In the genomic region with DNA sequence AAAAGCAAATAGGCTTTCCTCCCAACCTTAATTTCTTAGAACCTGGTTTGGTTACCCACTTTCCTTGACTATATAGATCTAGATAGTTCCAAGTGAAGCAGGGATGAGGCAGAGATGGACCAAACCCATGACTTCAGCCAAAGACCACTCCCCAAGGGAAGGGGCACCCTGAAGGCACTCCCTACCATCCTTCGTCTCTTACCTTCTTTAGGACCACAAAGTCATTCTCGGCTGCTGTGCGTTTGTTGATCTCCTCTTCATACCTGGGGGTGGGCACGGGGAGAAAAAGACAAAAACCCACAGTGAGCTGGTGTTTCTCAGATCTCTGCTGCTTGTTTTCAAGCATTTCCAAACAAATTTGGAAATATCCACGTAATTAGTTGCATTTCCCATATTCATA, we compare ENCODE assay signal across 21 cellular contexts. TPM values are rescaled to one million over a fixed set of nuclear protein-coding genes. Genes with fewer than 3 reads are reported as not detected.
A peak's percentile ranks its signal among the peaks of the same experiment; 100 is the strongest.
DNase-seq lines count a peak whose midpoint lies in the region; ATAC-seq and TF ChIP-seq lines count a peak whose summit lies in the region.
"Had no signal": no experiment of that assay in that cellular context is flagged by ENCODE, and none has a peak within 500 bp of the region (broad histone marks: within the 10 kb centered on the region; RNA-seq: fewer than 3 reads in every experiment).

No MANE protein-coding gene starts in this region.

- intact Hi-C loops in spleen (cut with DNase I; ENCODE audit: low total_unique reads) (no loop called here), OCI-LY7 (cut with micrococcal nuclease; ENCODE audit: unreplicated experiment) (no loop called here)

- CTCF ChIA-PET in OCI-LY7 (lab: Charles Lee; ENCODE audit: unreplicated experiment) = no interaction called here

- H3K79me2 ChIP-seq in OCI-LY7 (ENCODE audit: insufficient read depth, low read depth, low read length) = no peaks in the 10 kb centered on the region

- WGBS in esophagus, 2 donors = 67 to 73% methylated on average over 5 of the region's 5 CpGs
- WGBS in spleen, 5 donors = 67 to 90% (median 69%) methylated on average over 5 of the region's 5 CpGs

- peak; percentile 7 for DNase-seq in spleen
- DNase-seq in DMS53 (lab: John Stamatoyannopoulos, UW) = no peak
- DNase-seq in OCI-LY7 (ENCODE audit: low spot score) = no peak
- DNase-seq: 8988T; ACHN; BE2C; C1 segment of cervical spinal cord; CD4-positive, alpha-beta memory T cell; CD4-positive, CD25-positive, alpha-beta regulatory T cell; CD8-positive, alpha-beta memory T cell; COR-L47; DMS 273 treated with DMSO at 0.1 percent for 48 hours; DMS153; DMS79 treated with DMSO at 0.1 percent for 48 hours; GF-D8 had no signal

- BruUV-seq in OCI-LY7 (replicated peaks; lab: Mats Ljungman, UMichigan) = no TSS peak

- H4K20me1 ChIP-seq in OCI-LY7 (ENCODE audit: insufficient read depth, low read length) = no peaks in the 10 kb centered on the region
- H4K20me1 ChIP-seq: BLaER1 had no signal

- POLR2A ChIA-PET in OCI-LY7 (lab: Charles Lee) = interaction anchor here (0.6 kb wide), 1 partner anchor 9 kb away, joined by 3 read pairs; no protein-coding TSS in a partner anchor

- H3K27ac ChIP-seq in esophagus (ENCODE audit: low read depth in 2 of 2, low read length in 1 of 2) (peak overlapping the region; percentile 15 to 18), spleen (no peak overlapping the region), OCI-LY7 (ENCODE audit: low read depth, low read length, poor library complexity, severe bottlenecking) (no peak overlapping the region)
- H3K27ac ChIP-seq: BLaER1 had no signal

- H3K4me3 ChIP-seq in esophagus (ENCODE audit: low read depth in 1 of 2, low read length in 2 of 2) (no peak overlapping the region), spleen (no peak overlapping the region), OCI-LY7 (ENCODE audit: low read depth, low read length, poor library complexity, severe bottlenecking) (no peak overlapping the region)
- H3K4me3 ChIP-seq: BLaER1 had no signal

- no peaks in the 10 kb centered on the region for H3K9me2 ChIP-seq in OCI-LY7 (ENCODE audit: insufficient read depth, low read length)

- ATAC-seq in HG03135 (IDR thresholded peaks at IDR 0.05; ENCODE audit: unreplicated experiment) = no peak

- no peaks in the 10 kb centered on the region for H3K27me3 ChIP-seq in esophagus (ENCODE audit: control insufficient read depth in 1 of 2, insufficient read depth in 2 of 2, low read length in 2 of 2)
- H3K27me3 ChIP-seq in spleen (replicated peaks in 1 of 7) = peaks cover 0 to 7% (median 0%) of the 10 kb centered on the region in 7 donors
- H3K27me3 ChIP-seq: BLaER1 had no signal

- TF ChIP-seq POLR2A in spleen (IDR thresholded peaks at IDR 0.05) = no peak

- no peak overlapping the region for H2AFZ ChIP-seq in OCI-LY7 (ENCODE audit: low read length)

- no peaks in the 10 kb centered on the region for H3K9me3 ChIP-seq in esophagus (ENCODE audit: control insufficient read depth in 2 of 2, insufficient read depth in 1 of 2, low read depth in 1 of 2, low read length in 1 of 2)
- H3K9me3 ChIP-seq in spleen = no peaks in the 10 kb centered on the region
- H3K9me3 ChIP-seq in OCI-LY7 (ENCODE audit: low read length) = no peaks in the 10 kb centered on the region
- H3K9me3 ChIP-seq: BE2C, BLaER1 had no signal

- H3K36me3 ChIP-seq in esophagus (ENCODE audit: control insufficient read depth in 2 of 2, insufficient read depth in 2 of 2, low read length in 1 of 2) = peaks cover 0 to 11% of the 10 kb centered on the region in 2 donors
- no peaks in the 10 kb centered on the region for H3K36me3 ChIP-seq in spleen
- no peaks in the 10 kb centered on the region for H3K36me3 ChIP-seq in OCI-LY7 (ENCODE audit: insufficient read depth, low read length)
- H3K36me3 ChIP-seq: BE2C, BLaER1 had no signal

- no peak overlapping the region for H3K4me2 ChIP-seq in OCI-LY7 (ENCODE audit: low read length)
- H3K4me2 ChIP-seq: BLaER1 had no signal

- H3K4me1 ChIP-seq in esophagus (ENCODE audit: control insufficient read depth in 2 of 2, insufficient read depth in 2 of 2, low read length in 1 of 2) (peaks cover 0 to 5% of the 10 kb centered on the region in 2 donors), spleen (no peaks in the 10 kb centered on the region), OCI-LY7 (ENCODE audit: insufficient read depth, low read length, poor library complexity, severe bottlenecking) (no peaks in the 10 kb centered on the region)
- H3K4me1 ChIP-seq: BE2C had no signal

- TF ChIP-seq CTCF in spleen (IDR thresholded peaks at IDR 0.05 in 8 of 11, conservative IDR thresholded peaks at IDR 0.05 in 3 of 11) (no peak), OCI-LY7 (conservative IDR thresholded peaks at IDR 0.05; ENCODE audit: low read length) (no peak)

RNA-seq across cellular contexts. Expression of gene KRT4, which starts 3.4 kb away (rescaled TPM):
- polyA plus RNA-seq in esophagus (over 10,000 TPM in 1 of 2 donors, 1,000 to 10,000 TPM in 1; 8,130 to 17,509 TPM), spleen (1 to 10 TPM in 2 of 3 donors, under 1 TPM in 1; 0.55 to 3.4 (median 1.4) TPM)
- total RNA-seq in spleen (under 1 TPM in 1 of 7 donors, not detected in 6; 0.37 TPM), OCI-LY7 (2022) (not detected in 2 replicates)
- total RNA-seq in OCI-LY7 (2014; rRNA removed; shearing (Covaris generic)) = not detected in 2 replicates
- total RNA-seq: A673; CD4-positive, alpha-beta memory T cell; CD4-positive, CD25-positive, alpha-beta regulatory T cell; CD8-positive, alpha-beta memory T cell had no signal
- polyA plus RNA-seq: CD14-positive monocyte; CD4-positive, alpha-beta memory T cell; CD4-positive, CD25-positive, alpha-beta regulatory T cell; CD8-positive, alpha-beta memory T cell had no signal

RNA-seq across cellular contexts. Expression of gene KRT3, which starts 14.6 kb away (rescaled TPM):
- 1 to 10 TPM; 1.9 to 2.4 TPM for polyA plus RNA-seq in esophagus
- not detected for total RNA-seq in spleen
- polyA plus RNA-seq in spleen = not detected
- total RNA-seq in OCI-LY7 (2014; rRNA removed; shearing (Covaris generic)) = not detected in 2 replicates
- total RNA-seq in OCI-LY7 (2022) = not detected in 2 replicates
- total RNA-seq: A673; CD4-positive, alpha-beta memory T cell; CD4-positive, CD25-positive, alpha-beta regulatory T cell; CD8-positive, alpha-beta memory T cell had no signal
- polyA plus RNA-seq: AG04450; CD14-positive monocyte; CD4-positive, alpha-beta memory T cell; CD4-positive, CD25-positive, alpha-beta regulatory T cell; CD8-positive, alpha-beta memory T cell had no signal

RNA-seq across cellular contexts. Expression of gene KRT79, which starts 23.6 kb away (rescaled TPM):
- 1 to 10 TPM in 1 of 2 donors, under 1 TPM in 1; 0.75 to 1.8 TPM for polyA plus RNA-seq in esophagus
- under 1 TPM in 1 of 7 donors, not detected in 6; 0.37 TPM for total RNA-seq in spleen
- polyA plus RNA-seq in spleen = under 1 TPM in 2 of 3 donors, not detected in 1; 0.15 to 0.19 TPM
- total RNA-seq in OCI-LY7 (2014; rRNA removed; shearing (Covaris generic)) = not detected in 2 replicates
- total RNA-seq in OCI-LY7 (2022) = not detected in 2 replicates
- total RNA-seq: A673; CD4-positive, alpha-beta memory T cell; CD4-positive, CD25-positive, alpha-beta regulatory T cell; CD8-positive, alpha-beta memory T cell had no signal
- polyA plus RNA-seq: CD14-positive monocyte; CD4-positive, alpha-beta memory T cell; CD4-positive, CD25-positive, alpha-beta regulatory T cell; CD8-positive, alpha-beta memory T cell had no signal

RNA-seq across cellular contexts. Expression of gene KRT76, which starts 33.4 kb away (rescaled TPM):
- under 1 TPM in 1 of 2 donors, not detected in 1; 0.05 TPM for polyA plus RNA-seq in esophagus
- total RNA-seq in spleen = not detected
- not detected for polyA plus RNA-seq in spleen
- not detected in 2 replicates for total RNA-seq in OCI-LY7 (2014; rRNA removed; shearing (Covaris generic))
- not detected in 2 replicates for total RNA-seq in OCI-LY7 (2022)
- total RNA-seq: A673; CD4-positive, alpha-beta memory T cell; CD4-positive, CD25-positive, alpha-beta regulatory T cell; CD8-positive, alpha-beta memory T cell had no signal
- polyA plus RNA-seq: AG04450; CD14-positive monocyte; CD4-positive, alpha-beta memory T cell; CD4-positive, CD25-positive, alpha-beta regulatory T cell; CD8-positive, alpha-beta memory T cell had no signal

RNA-seq across cellular contexts. Expression of gene KRT78, which starts 38.2 kb away (rescaled TPM):
- 1,000 to 10,000 TPM in 1 of 2 donors, 100 to 1,000 TPM in 1; 633 to 1,998 TPM for polyA plus RNA-seq in esophagus
- total RNA-seq in spleen = not detected
- polyA plus RNA-seq in spleen = under 1 TPM in 2 of 3 donors, not detected in 1; 0.24 to 0.83 TPM
- not detected in 2 replicates for total RNA-seq in OCI-LY7 (2014; rRNA removed; shearing (Covaris generic))
- not detected in 2 replicates for total RNA-seq in OCI-LY7 (2022)
- total RNA-seq: A673; CD4-positive, alpha-beta memory T cell; CD4-positive, CD25-positive, alpha-beta regulatory T cell; CD8-positive, alpha-beta memory T cell had no signal
- polyA plus RNA-seq: AG04450; CD14-positive monocyte; CD4-positive, alpha-beta memory T cell; CD4-positive, CD25-positive, alpha-beta regulatory T cell; CD8-positive, alpha-beta memory T cell had no signal

Comparison
In these comparisons a context has a peak if more than half of its experiments do, and no peak if none do; other contexts are left out.
1. H3K27ac ChIP-seq: peak in esophagus (2 of 2); none in spleen (0 of 8) and OCI-LY7 (single experiment).